ENCODE assay signal across 16 cellular contexts in the genomic region with DNA sequence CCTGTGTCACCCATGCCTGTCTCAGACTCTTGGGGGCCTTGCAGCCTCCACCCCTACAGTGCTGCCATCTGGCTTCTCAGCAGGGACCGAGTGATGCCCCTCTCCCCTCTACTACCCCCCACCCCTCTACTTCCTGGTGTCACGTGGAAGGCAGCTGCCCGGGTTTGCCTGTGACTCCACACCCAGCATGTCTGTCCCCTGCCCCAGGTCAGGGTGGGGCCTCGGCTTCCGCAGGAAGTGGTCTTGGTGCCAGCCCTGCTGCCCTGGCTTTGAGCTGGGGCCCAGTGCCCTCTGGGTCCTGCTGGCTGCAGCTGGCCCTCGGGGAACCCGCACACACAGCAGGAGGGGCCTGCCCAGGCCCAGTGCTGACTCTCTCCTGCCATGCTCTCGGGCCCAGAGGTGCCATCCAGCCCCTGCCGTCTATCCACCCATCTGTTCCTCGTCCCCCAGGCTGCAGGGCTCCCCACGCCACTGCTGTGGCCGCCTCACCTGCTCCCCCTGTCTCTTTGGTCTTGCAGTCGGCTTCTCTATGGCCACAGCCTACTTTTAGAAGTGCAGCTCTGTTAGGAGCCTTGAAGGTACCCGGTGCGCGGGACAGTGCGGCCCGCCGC. TPM values are rescaled to one million over a fixed set of nuclear protein-coding genes. Genes with fewer than 3 reads are reported as not detected.
A peak's percentile ranks its signal among the peaks of the same experiment; 100 is the strongest.
DNase-seq lines count a peak whose midpoint lies in the region; ATAC-seq and TF ChIP-seq lines count a peak whose summit lies in the region.
"Had no signal": no experiment of that assay in that cellular context is flagged by ENCODE, and none has a peak within 500 bp of the region (broad histone marks: within the 10 kb centered on the region; RNA-seq: fewer than 3 reads in every experiment).

No MANE protein-coding gene starts in this region.

- no peak overlapping the region for H3K4me3 Mint-ChIP-seq in activated CD4-positive, alpha-beta memory T cell treated with anti-CD3 and anti-CD28 coated beads, Interleukin-2, amount 10 ng/mL, durations not matched to agents 7 days and 5 days
- peak overlapping the region in 9 of 10 donors; percentile 29 to 86 (median 64) for H3K4me3 Mint-ChIP-seq in naive thymus-derived CD8-positive, alpha-beta T cell

- H3K4me3 ChIP-seq in SK-N-SH (ENCODE audit: low read depth in 2 of 2, low read length in 1 of 2) (no peak overlapping the region), thyroid gland (replicated peaks in 1 of 3) (no peak overlapping the region)
- H3K4me3 ChIP-seq: A549, SK-N-MC had no signal

- peak; percentile 65 for DNase-seq in SK-N-SH
- DNase-seq in activated CD4-positive, alpha-beta memory T cell treated with anti-CD3 and anti-CD28 coated beads, Interleukin-2, amount 10 ng/mL, durations not matched to agents 7 days and 5 days: peak; percentile 63
- peak in 1 of 10 donors; percentile 29 for DNase-seq in naive thymus-derived CD8-positive, alpha-beta T cell
- no peak for DNase-seq in thyroid gland
- DNase-seq in NCI-H446 (lab: John Stamatoyannopoulos, UW): no peak
- DNase-seq: anterior cingulate cortex, DMS 273 treated with DMSO at 0.1 percent for 48 hours, mammary epithelial cell, NCI-H1436 treated with DMSO at 0.1 percent for 48 hours, trophoblast cell had no signal

- intact Hi-C loops in thyroid gland (cut with DNase I): no loop called here

- H3K9me3 ChIP-seq in SK-N-SH (no peaks in the 10 kb centered on the region), KOPT-K1 (ENCODE audit: insufficient read depth, low read length, poor library complexity, severe bottlenecking) (no peaks in the 10 kb centered on the region), thyroid gland (no peaks in the 10 kb centered on the region)
- H3K9me3 ChIP-seq: A549 had no signal

- TF ChIP-seq CTCF in SK-N-SH (IDR thresholded peaks at IDR 0.05) (no peak), thyroid gland (IDR thresholded peaks at IDR 0.05) (no peak)

- POLR2A ChIA-PET in SK-N-SH (lab: Yijun Ruan, JAX): interaction anchor here (1.2 kb wide), 1 partner anchor 18 kb away, joined by 3 read pairs; no protein-coding TSS in a partner anchor
- POLR2A ChIA-PET in activated CD4-positive, alpha-beta memory T cell treated with anti-CD3 and anti-CD28 coated beads, Interleukin-2, amount 10 ng/mL, durations not matched to agents 7 days and 5 days (lab: Charles Lee): interaction anchor here (0.7 to 4.2 kb wide), 8 partner anchors 10 to 109 kb away, joined by 3 to 13 read pairs (median 4); a partner anchor contains a TSS
- POLR2A ChIA-PET in naive thymus-derived CD8-positive, alpha-beta T cell (lab: Charles Lee): interaction anchor here (0.8 to 2.5 kb wide), 7 partner anchors 9 to 85 kb away, joined by 3 to 23 read pairs (median 6); a partner anchor contains a TSS

- no peak overlapping the region for H3K4me2 ChIP-seq in SK-N-SH
- H3K4me2 ChIP-seq: A549 had no signal

- no peaks in the 10 kb centered on the region for H3K9me2 ChIP-seq in SK-N-SH

- peak overlapping the region; percentile 81 for H3K27ac Mint-ChIP-seq in activated CD4-positive, alpha-beta memory T cell treated with anti-CD3 and anti-CD28 coated beads, Interleukin-2, amount 10 ng/mL, durations not matched to agents 7 days and 5 days
- H3K27ac Mint-ChIP-seq in naive thymus-derived CD8-positive, alpha-beta T cell: peak overlapping the region in 8 of 10 donors; percentile 29 to 86 (median 80)

- H3F3A ChIP-seq in SK-N-SH (replicated peaks; ENCODE audit: insufficient read depth): no peaks in the 10 kb centered on the region

- CTCF ChIA-PET in SK-N-SH (lab: Yijun Ruan, JAX): interaction anchor here (0.8 to 1.8 kb wide), 5 partner anchors 19 to 45 kb away, joined by 3 to 8 read pairs (median 5); no protein-coding TSS in a partner anchor
- CTCF ChIA-PET in activated CD4-positive, alpha-beta memory T cell treated with anti-CD3 and anti-CD28 coated beads, Interleukin-2, amount 10 ng/mL, durations not matched to agents 7 days and 5 days (lab: Charles Lee): no interaction called here

- no peak overlapping the region for H3K9ac ChIP-seq in SK-N-SH

- no peak for TF ChIP-seq EP300 in SK-N-SH (IDR thresholded peaks at IDR 0.05; ENCODE audit: borderline replicate concordance in 1 of 2, low read depth in 1 of 2, low read length in 1 of 2)

- WGBS in SK-N-SH (ENCODE audit: low lambda C conversion rate): 70% methylated on average over 12 of the region's 19 CpGs
- 78 to 86% methylated on average over 12 to 15 of the region's 19 CpGs for WGBS in thyroid gland, 2 donors

- TF ChIP-seq RAD21 in SK-N-SH (IDR thresholded peaks at IDR 0.05; ENCODE audit: low read length): no peak

- H3K27ac ChIP-seq in SK-N-SH (ENCODE audit: low read depth in 2 of 2, low read length in 1 of 2) (no peak overlapping the region; a peak in 1 of 4 replicates), KOPT-K1 (ENCODE audit: low read depth, low read length, poor library complexity, severe bottlenecking) (peak overlapping the region; percentile 75), thyroid gland (no peak overlapping the region)
- H3K27ac ChIP-seq: SK-N-MC had no signal

- no peaks in the 10 kb centered on the region for H3K79me2 ChIP-seq in SK-N-SH (ENCODE audit: insufficient read depth)

- no peaks in the 10 kb centered on the region for H3K27me3 Mint-ChIP-seq in activated CD4-positive, alpha-beta memory T cell treated with anti-CD3 and anti-CD28 coated beads, Interleukin-2, amount 10 ng/mL, durations not matched to agents 7 days and 5 days
- no peaks in the 10 kb centered on the region for H3K27me3 Mint-ChIP-seq in naive thymus-derived CD8-positive, alpha-beta T cell

- no peaks in the 10 kb centered on the region for H3K9me3 Mint-ChIP-seq in activated CD4-positive, alpha-beta memory T cell treated with anti-CD3 and anti-CD28 coated beads, Interleukin-2, amount 10 ng/mL, durations not matched to agents 7 days and 5 days
- H3K9me3 Mint-ChIP-seq in naive thymus-derived CD8-positive, alpha-beta T cell: no peaks in the 10 kb centered on the region

- peaks cover 26% of the 10 kb centered on the region for H3K4me1 Mint-ChIP-seq in activated CD4-positive, alpha-beta memory T cell treated with anti-CD3 and anti-CD28 coated beads, Interleukin-2, amount 10 ng/mL, durations not matched to agents 7 days and 5 days
- H3K4me1 Mint-ChIP-seq in naive thymus-derived CD8-positive, alpha-beta T cell: peaks cover 9 to 44% (median 36%) of the 10 kb centered on the region in 4 donors

- H2AFZ ChIP-seq in SK-N-SH (ENCODE audit: low read depth): no peak overlapping the region

- ATAC-seq in SK-N-SH treated with all-trans-retinoic acid at 6 μM for 48 hours (no peak), esophagus mucosa (no peak)
- peak; percentile 29 to 53 for ATAC-seq in naive thymus-derived CD8-positive, alpha-beta T cell
- ATAC-seq: A549 had no signal

- no peak for TF ChIP-seq POLR2A in thyroid gland (IDR thresholded peaks at IDR 0.05)

- no peaks in the 10 kb centered on the region for H4K20me1 ChIP-seq in SK-N-SH (ENCODE audit: insufficient read depth)

- H3K36me3 ChIP-seq in SK-N-SH (replicated peaks in 1 of 2; ENCODE audit: control insufficient read depth in 1 of 2, insufficient read depth in 2 of 2, low read length in 1 of 2) (no peaks in the 10 kb centered on the region), KOPT-K1 (ENCODE audit: insufficient read depth, low read length) (no peaks in the 10 kb centered on the region), thyroid gland (no peaks in the 10 kb centered on the region)

- H3K4me1 ChIP-seq in SK-N-SH (ENCODE audit: control insufficient read depth in 1 of 2, insufficient read depth in 2 of 2, low read depth in 1 of 2, low read length in 1 of 2): peaks cover 0 to 15% of the 10 kb centered on the region in 2 experiments; a peak in 1 of 4 replicates
- no peaks in the 10 kb centered on the region for H3K4me1 ChIP-seq in thyroid gland

- no peaks in the 10 kb centered on the region for H3K36me3 Mint-ChIP-seq in activated CD4-positive, alpha-beta memory T cell treated with anti-CD3 and anti-CD28 coated beads, Interleukin-2, amount 10 ng/mL, durations not matched to agents 7 days and 5 days (ENCODE audit: low read depth)
- no peaks in the 10 kb centered on the region for H3K36me3 Mint-ChIP-seq in naive thymus-derived CD8-positive, alpha-beta T cell

- H3K27me3 ChIP-seq in SK-N-SH (ENCODE audit: insufficient read depth) (no peaks in the 10 kb centered on the region), thyroid gland (no peaks in the 10 kb centered on the region)

RNA-seq across cellular contexts. Expression of a gene that starts 24.0 kb away (rescaled TPM):
- 0.08 and 0.18 TPM in 2 replicates for polyA plus RNA-seq in SK-N-SH (2012; rRNA removed)
- polyA plus RNA-seq in SK-N-SH (2012; cell fraction: cytosol; rRNA removed): 0.06 and 0.16 TPM in 2 replicates
- polyA plus RNA-seq in SK-N-SH (2012; cell fraction: nucleus; rRNA removed): 0.68 and 0.74 TPM in 2 replicates
- 10 to 100 TPM; 32.7 to 33.8 TPM for total RNA-seq in activated CD4-positive, alpha-beta memory T cell treated with anti-CD3 and anti-CD28 coated beads, Interleukin-2, amount 10 ng/mL, durations not matched to agents 7 days and 5 days
- 10 to 100 TPM; 14.8 to 16.4 TPM for total RNA-seq in naive thymus-derived CD8-positive, alpha-beta T cell
- polyA plus RNA-seq in naive thymus-derived CD8-positive, alpha-beta T cell: under 1 TPM; 0.37 to 0.52 (median 0.37) TPM
- total RNA-seq in thyroid gland (1 to 10 TPM in 2 of 4 donors, under 1 TPM in 2; 0.29 to 2.2 (median 0.76) TPM), esophagus mucosa (21.0 TPM)

RNA-seq across cellular contexts. Expression of a gene that starts 26.3 kb away (rescaled TPM):
- 15.1 and 16.6 TPM in 2 replicates for polyA plus RNA-seq in SK-N-SH (2012; rRNA removed)
- 5.9 and 8.7 TPM in 2 replicates for polyA plus RNA-seq in SK-N-SH (2012; cell fraction: cytosol; rRNA removed)
- 64.1 and 71.4 TPM in 2 replicates for polyA plus RNA-seq in SK-N-SH (2012; cell fraction: nucleus; rRNA removed)
- 10 to 100 TPM; 71.7 to 72.6 TPM for total RNA-seq in activated CD4-positive, alpha-beta memory T cell treated with anti-CD3 and anti-CD28 coated beads, Interleukin-2, amount 10 ng/mL, durations not matched to agents 7 days and 5 days
- total RNA-seq in naive thymus-derived CD8-positive, alpha-beta T cell: 100 to 1,000 TPM; 149 to 155 TPM
- 10 to 100 TPM in 2 of 3 donors, 1 to 10 TPM in 1; 9.0 to 31.7 (median 13.4) TPM for polyA plus RNA-seq in naive thymus-derived CD8-positive, alpha-beta T cell
- total RNA-seq in thyroid gland (10 to 100 TPM; 29.3 to 39.9 (median 38.0) TPM), esophagus mucosa (10.1 TPM)

RNA-seq across cellular contexts. Expression of a gene that starts 30.0 kb away (rescaled TPM):
- 0.03 and 0.05 TPM in 2 replicates for polyA plus RNA-seq in SK-N-SH (2012; rRNA removed)
- polyA plus RNA-seq in SK-N-SH (2012; cell fraction: cytosol; rRNA removed): 0.06 TPM in 1 of 2 replicates, not detected in the other
- polyA plus RNA-seq in SK-N-SH (2012; cell fraction: nucleus; rRNA removed): 0.14 and 0.20 TPM in 2 replicates
- not detected for total RNA-seq in activated CD4-positive, alpha-beta memory T cell treated with anti-CD3 and anti-CD28 coated beads, Interleukin-2, amount 10 ng/mL, durations not matched to agents 7 days and 5 days
- under 1 TPM in 1 of 2 experiments, not detected in 1; 0.30 TPM for total RNA-seq in naive thymus-derived CD8-positive, alpha-beta T cell
- polyA plus RNA-seq in naive thymus-derived CD8-positive, alpha-beta T cell: not detected
- total RNA-seq in thyroid gland (not detected), esophagus mucosa (1.3 TPM)
- total RNA-seq: mammary epithelial cell, osteocyte had no signal
- polyA plus RNA-seq: A549, mammary epithelial cell had no signal

RNA-seq across cellular contexts. Expression of a gene that starts 56.1 kb away (rescaled TPM):
- polyA plus RNA-seq in SK-N-SH (2012; rRNA removed): 0.19 and 0.28 TPM in 2 replicates
- 0.03 and 0.08 TPM in 2 replicates for polyA plus RNA-seq in SK-N-SH (2012; cell fraction: cytosol; rRNA removed)
- 0.61 and 0.96 TPM in 2 replicates for polyA plus RNA-seq in SK-N-SH (2012; cell fraction: nucleus; rRNA removed)
- 100 to 1,000 TPM; 171 to 173 TPM for total RNA-seq in activated CD4-positive, alpha-beta memory T cell treated with anti-CD3 and anti-CD28 coated beads, Interleukin-2, amount 10 ng/mL, durations not matched to agents 7 days and 5 days
- total RNA-seq in naive thymus-derived CD8-positive, alpha-beta T cell: 100 to 1,000 TPM; 187 to 190 TPM
- 10 to 100 TPM; 45.8 to 61.6 (median 48.9) TPM for polyA plus RNA-seq in naive thymus-derived CD8-positive, alpha-beta T cell
- total RNA-seq in thyroid gland: 10 to 100 TPM; 36.3 to 47.5 (median 46.7) TPM
- 12.0 TPM for total RNA-seq in esophagus mucosa

Comparison
In these comparisons a context has a peak if more than half of its experiments do, and no peak if none do; other contexts are left out.
1. DNase-seq: peak in SK-N-SH (single experiment) and activated CD4-positive, alpha-beta memory T cell treated with anti-CD3 and anti-CD28 coated beads, Interleukin-2, amount 10 ng/mL, durations not matched to agents 7 days and 5 days (single experiment); none in thyroid gland (0 of 2) and NCI-H446 (0 of 2).
2. ATAC-seq: peak in naive thymus-derived CD8-positive, alpha-beta T cell (2 of 2); none in SK-N-SH treated with all-trans-retinoic acid at 6 μM for 48 hours (single experiment) and esophagus mucosa (single experiment).